ENCODE assay signal across 25 cellular contexts in genomic region chr5:33330416-33330815, GRCh38.
"Had no signal": no experiment of that assay in that cellular context is flagged by ENCODE, and none has a peak within 500 bp of the region (broad histone marks: within the 10 kb centered on the region; RNA-seq: fewer than 3 reads in every experiment).

No MANE protein-coding gene starts in this region.

- H3K36me3 ChIP-seq: cardiac muscle cell, lower lobe of right lung, ovary, prostate gland, tibial artery had no signal

- FAIRE-seq: endometrium, keratinocyte, urothelium cell line had no signal

- DNase-seq: activated CD4-positive, alpha-beta memory T cell treated with anti-CD3 and anti-CD28 coated beads for 36 hours; activated CD4-positive, alpha-beta T cell treated with anti-CD3 and anti-CD28 coated beads for 48 hours; activated effector memory CD4-positive, alpha-beta T cell treated with Interleukin-2 at 50 U/mL for 16 hours; activated naive CD4-positive, alpha-beta T cell treated with anti-CD3 and anti-CD28 coated beads for 36 hours; activated naive CD8-positive, alpha-beta T cell treated with anti-CD3 and anti-CD28 coated beads, Interleukin-2, amount 10 ng/mL, durations not matched to agents 7 days and 5 days; activated T-cell treated with anti-CD3 and anti-CD28 coated beads, Interleukin-2, amount 50 U/mL, for 72 hours; amygdala; effector CD4-positive, alpha-beta T cell; foreskin fibroblast; left colon; lower lobe of right lung; naive thymus-derived CD4-positive, alpha-beta T cell; ovary; right cardiac atrium; stimulated activated CD4-positive, alpha-beta T cell treated with anti-CD3 and anti-CD28 coated beads, Interleukin-12 subunit alpha, Interleukin-12 subunit beta, amount 100 ng/mL, for 4 hours; substantia nigra; SW 1271; T-helper 2 cell; tibial artery had no signal

- H3K27me3 ChIP-seq: cardiac muscle cell, ovary, tibial artery had no signal

- H3K4me1 ChIP-seq: prostate gland, tibial artery had no signal

- H3K27ac Mint-ChIP-seq: activated CD4-positive, alpha-beta memory T cell treated with anti-CD3 and anti-CD28 coated beads for 36 hours; activated naive CD4-positive, alpha-beta T cell treated with anti-CD3 and anti-CD28 coated beads for 36 hours; activated naive CD8-positive, alpha-beta T cell treated with anti-CD3 and anti-CD28 coated beads, Interleukin-2, amount 10 ng/mL, durations not matched to agents 7 days and 5 days; activated T-cell treated with anti-CD3 and anti-CD28 coated beads, Interleukin-2, amount 50 U/mL, for 72 hours; naive thymus-derived CD4-positive, alpha-beta T cell; stimulated activated naive CD8-positive, alpha-beta T cell treated with anti-CD3 and anti-CD28 coated beads, Interleukin-15, Interleukin-2, amounts not matched to agents 100 ng/mL and 50 ng/mL, for 24 hours had no signal

- H3K27ac ChIP-seq: cardiac muscle cell, lower lobe of right lung, ovary, prostate gland, tibial artery had no signal

- H3K4me3 ChIP-seq: cardiac muscle cell, lower lobe of right lung, ovary, prostate gland, tibial artery had no signal

- H3K4me3 Mint-ChIP-seq: activated CD4-positive, alpha-beta memory T cell treated with anti-CD3 and anti-CD28 coated beads for 36 hours; activated naive CD4-positive, alpha-beta T cell treated with anti-CD3 and anti-CD28 coated beads for 36 hours; activated naive CD8-positive, alpha-beta T cell treated with anti-CD3 and anti-CD28 coated beads, Interleukin-2, amount 10 ng/mL, durations not matched to agents 7 days and 5 days; activated T-cell treated with anti-CD3 and anti-CD28 coated beads, Interleukin-2, amount 50 U/mL, for 72 hours; naive thymus-derived CD4-positive, alpha-beta T cell; stimulated activated naive CD8-positive, alpha-beta T cell treated with anti-CD3 and anti-CD28 coated beads, Interleukin-15, Interleukin-2, amounts not matched to agents 100 ng/mL and 50 ng/mL, for 24 hours had no signal

- H3K27me3 Mint-ChIP-seq: stimulated activated naive CD8-positive, alpha-beta T cell treated with anti-CD3 and anti-CD28 coated beads, Interleukin-15, Interleukin-2, amounts not matched to agents 100 ng/mL and 50 ng/mL, for 24 hours had no signal

- H3K4me1 Mint-ChIP-seq: activated naive CD8-positive, alpha-beta T cell treated with anti-CD3 and anti-CD28 coated beads, Interleukin-2, amount 10 ng/mL, durations not matched to agents 7 days and 5 days; naive thymus-derived CD4-positive, alpha-beta T cell had no signal

- H3K36me3 Mint-ChIP-seq: activated CD4-positive, alpha-beta memory T cell treated with anti-CD3 and anti-CD28 coated beads for 36 hours; activated naive CD8-positive, alpha-beta T cell treated with anti-CD3 and anti-CD28 coated beads, Interleukin-2, amount 10 ng/mL, durations not matched to agents 7 days and 5 days; naive thymus-derived CD4-positive, alpha-beta T cell had no signal

- ATAC-seq: activated T-cell treated with anti-CD3 and anti-CD28 coated beads, Interleukin-2, amount 50 U/mL, for 72 hours; left colon; lower lobe of right lung; naive thymus-derived CD4-positive, alpha-beta T cell; right cardiac atrium had no signal

- H3K9me3 ChIP-seq: lower lobe of right lung, ovary, prostate gland, tibial artery had no signal
